Comparison of ENCODE assay signal across 20 cellular contexts in genomic region chr3:151259664-151260063, GRCh38. TPM values are rescaled to one million over a fixed set of nuclear protein-coding genes. Genes with fewer than 3 reads are reported as not detected.
"Had no signal": no experiment of that assay in that cellular context is flagged by ENCODE, and none has a peak within 500 bp of the region (broad histone marks: within the 10 kb centered on the region; RNA-seq: fewer than 3 reads in every experiment).

No MANE protein-coding gene starts in this region.

- H3K9me3 ChIP-seq: ascending aorta, heart left ventricle, neutrophil, right atrium auricular region, testis, upper lobe of right lung had no signal

- H3K27ac ChIP-seq: ascending aorta, foreskin keratinocyte, neutrophil, right atrium auricular region, testis, upper lobe of right lung had no signal

- H3K4me3 ChIP-seq: ascending aorta, heart left ventricle, right atrium auricular region, testis, upper lobe of right lung had no signal

- DNase-seq: activated CD4-positive, alpha-beta T cell treated with anti-CD3 and anti-CD28 coated beads, Interleukin-2, amount 50 U/mL, for 1 hour; activated CD8-positive, alpha-beta memory T cell treated with anti-CD3 and anti-CD28 coated beads for 24 hours; erythroblast; foreskin keratinocyte; heart left ventricle; natural killer cell; stimulated activated naive CD8-positive, alpha-beta T cell treated with anti-CD3 and anti-CD28 coated beads, Interleukin-15, Interleukin-2, amounts not matched to agents 100 U/mL and 50 U/mL, for 24 hours; SW 1271; testis; upper lobe of right lung had no signal

- H3K4me1 ChIP-seq: ascending aorta, right atrium auricular region, testis, upper lobe of right lung had no signal

- H3K36me3 ChIP-seq: ascending aorta, heart left ventricle, neutrophil, right atrium auricular region, upper lobe of right lung had no signal

- H3K27me3 ChIP-seq: ascending aorta, heart left ventricle, neutrophil, right atrium auricular region, testis, upper lobe of right lung had no signal

RNA-seq across cellular contexts. Expression of gene P2RY14, which starts 18.7 kb away (rescaled TPM):
- total RNA-seq: bronchial epithelial cell, chondrocyte, dermis microvascular lymphatic vessel endothelial cell, foreskin keratinocyte, lung microvascular endothelial cell, SK-MEL-5 had no signal
- polyA plus RNA-seq: foreskin keratinocyte had no signal

RNA-seq across cellular contexts. Expression of gene GPR171, which starts 56.6 kb away (rescaled TPM):
- total RNA-seq: bronchial epithelial cell, chondrocyte, dermis microvascular lymphatic vessel endothelial cell, foreskin keratinocyte, lung microvascular endothelial cell, SK-MEL-5 had no signal
- polyA plus RNA-seq: foreskin keratinocyte had no signal

RNA-seq across cellular contexts. Expression of gene GPR87, which starts 57.0 kb away (rescaled TPM):
- total RNA-seq: ascending aorta, chondrocyte, heart left ventricle, lung microvascular endothelial cell, mononuclear cell, natural killer cell, posterior vena cava, right atrium auricular region, SK-MEL-5, testis had no signal
- polyA plus RNA-seq: heart left ventricle had no signal
